ENCODE assay signal across 11 cellular contexts in genomic region chr1:198883184-198883583, GRCh38.
"Had no signal": no experiment of that assay in that cellular context is flagged by ENCODE, and none has a peak within 500 bp of the region (broad histone marks: within the 10 kb centered on the region; RNA-seq: fewer than 3 reads in every experiment).

No MANE protein-coding gene starts in this region.

- H3K27me3 ChIP-seq: ascending aorta, cardiac muscle cell, colonic mucosa, heart right ventricle, tibial nerve, vagina had no signal

- H3K9me3 ChIP-seq: ascending aorta, colonic mucosa, heart right ventricle, tibial nerve, vagina had no signal

- H3K9me3 Mint-ChIP-seq: T-helper 1 cell treated with Interleukin-12 subunit alpha and Interleukin-12 subunit beta and Interleukin-4 antibody, amounts not matched to agents 30 μg/mL and 1 μg/mL, for 36 hours had no signal

- H3K27ac Mint-ChIP-seq: activated B cell treated with CpG ODN at 0.5 μM for 24 hours; naive thymus-derived CD4-positive, alpha-beta T cell; T-helper 1 cell treated with Interleukin-12 subunit alpha and Interleukin-12 subunit beta and Interleukin-4 antibody, amounts not matched to agents 30 μg/mL and 1 μg/mL, for 36 hours had no signal

- ATAC-seq: heart right ventricle; naive thymus-derived CD4-positive, alpha-beta T cell had no signal

- H3K36me3 ChIP-seq: ascending aorta, cardiac muscle cell, colonic mucosa, heart right ventricle, tibial nerve, vagina had no signal

- H3K27me3 Mint-ChIP-seq: activated B cell treated with CpG ODN at 0.5 μM for 24 hours; naive thymus-derived CD4-positive, alpha-beta T cell had no signal

- H3K4me3 Mint-ChIP-seq: activated B cell treated with CpG ODN at 0.5 μM for 24 hours; naive thymus-derived CD4-positive, alpha-beta T cell; T-helper 1 cell treated with Interleukin-12 subunit alpha and Interleukin-12 subunit beta and Interleukin-4 antibody, amounts not matched to agents 30 μg/mL and 1 μg/mL, for 36 hours had no signal

- H3K4me1 ChIP-seq: ascending aorta, colonic mucosa, vagina had no signal

- DNase-seq: activated B cell treated with CpG ODN at 0.5 μM for 24 hours; activated CD4-positive, alpha-beta T cell treated with anti-CD3 and anti-CD28 coated beads, Interleukin-2, amount 50 U/mL, for 4 hours; colonic mucosa; heart right ventricle; naive thymus-derived CD4-positive, alpha-beta T cell; small intestine had no signal

- H3K4me3 ChIP-seq: ascending aorta, cardiac muscle cell, colonic mucosa, heart right ventricle, tibial nerve, vagina had no signal

- H3K27ac ChIP-seq: ascending aorta, cardiac muscle cell, colonic mucosa, heart right ventricle, tibial nerve, vagina had no signal
